ENCODE assay signal across 1 cellular context in the genomic region with DNA sequence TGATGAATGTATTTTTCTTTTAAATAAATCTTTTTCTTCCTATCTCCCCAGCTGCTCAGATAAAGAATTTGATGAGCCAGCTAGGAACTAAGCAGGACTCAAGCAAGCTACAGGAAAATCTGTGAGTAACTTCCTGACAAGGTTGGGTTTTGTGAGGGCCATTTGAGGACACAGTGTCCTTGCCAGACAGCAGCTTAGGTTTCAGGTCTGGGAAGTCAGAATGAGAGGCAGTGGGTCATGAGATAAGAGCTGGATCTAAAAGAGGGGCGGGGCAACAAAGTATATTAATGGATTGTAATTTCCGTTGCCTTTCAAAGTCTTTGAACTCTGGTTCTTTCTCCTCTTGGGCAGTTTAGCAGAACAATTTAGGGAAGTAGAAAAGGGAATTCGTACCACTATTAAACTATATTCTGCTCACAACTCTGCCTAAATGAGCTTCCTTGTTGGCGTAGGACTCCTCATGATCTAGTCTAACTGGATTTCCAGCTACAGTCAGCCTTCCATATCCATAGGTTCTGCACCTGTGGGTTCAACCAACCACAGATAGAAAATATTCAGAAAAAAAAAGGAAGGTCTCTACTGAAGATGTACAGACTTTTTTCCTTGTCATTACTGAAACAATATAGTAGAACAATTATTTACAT.
TF ChIP-seq lines count a peak whose summit lies in the region.

No MANE protein-coding gene starts in this region.

TF ChIP-seq in SK-N-SH, 30 proteins besides CTCF, POLR2A, EP300 and RAD21 (continued from another document):
- TF ChIP-seq, protein P1, sequence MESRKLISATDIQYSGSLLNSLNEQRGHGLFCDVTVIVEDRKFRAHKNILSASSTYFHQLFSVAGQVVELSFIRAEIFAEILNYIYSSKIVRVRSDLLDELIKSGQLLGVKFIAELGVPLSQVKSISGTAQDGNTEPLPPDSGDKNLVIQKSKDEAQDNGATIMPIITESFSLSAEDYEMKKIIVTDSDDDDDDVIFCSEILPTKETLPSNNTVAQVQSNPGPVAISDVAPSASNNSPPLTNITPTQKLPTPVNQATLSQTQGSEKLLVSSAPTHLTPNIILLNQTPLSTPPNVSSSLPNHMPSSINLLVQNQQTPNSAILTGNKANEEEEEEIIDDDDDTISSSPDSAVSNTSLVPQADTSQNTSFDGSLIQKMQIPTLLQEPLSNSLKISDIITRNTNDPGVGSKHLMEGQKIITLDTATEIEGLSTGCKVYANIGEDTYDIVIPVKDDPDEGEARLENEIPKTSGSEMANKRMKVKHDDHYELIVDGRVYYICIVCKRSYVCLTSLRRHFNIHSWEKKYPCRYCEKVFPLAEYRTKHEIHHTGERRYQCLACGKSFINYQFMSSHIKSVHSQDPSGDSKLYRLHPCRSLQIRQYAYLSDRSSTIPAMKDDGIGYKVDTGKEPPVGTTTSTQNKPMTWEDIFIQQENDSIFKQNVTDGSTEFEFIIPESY (IDR thresholded peaks at IDR 0.05; ENCODE audit: borderline replicate concordance, low read depth): no peak
- TF ChIP-seq RCOR1 (IDR thresholded peaks at IDR 0.05; ENCODE audit: low read length) (no peak), NRF1 (IDR thresholded peaks at IDR 0.05; ENCODE audit: low read depth, low read length) (no peak), NFIC (IDR thresholded peaks at IDR 0.05; ENCODE audit: borderline replicate concordance) (no peak), SIN3A (IDR thresholded peaks at IDR 0.05; ENCODE audit: borderline replicate concordance, low read depth, low read length) (no peak), JUND (IDR thresholded peaks at IDR 0.05) (no peak), TEAD4 (IDR thresholded peaks at IDR 0.05; ENCODE audit: borderline replicate concordance, insufficient read depth) (no peak), YY1 (IDR thresholded peaks at IDR 0.05; ENCODE audit: low read depth) (no peak), FOSL2 (IDR thresholded peaks at IDR 0.05; ENCODE audit: borderline replicate concordance, low read depth) (no peak), RXRA (IDR thresholded peaks at IDR 0.05; ENCODE audit: borderline replicate concordance, low read depth) (no peak; the same call in 1 of the 2 replicates), EZH2phosphoT487 (IDR thresholded peaks at IDR 0.05; ENCODE audit: borderline replicate concordance, low read depth) (no peak), GATA2 (CRISPR knock-in tag; IDR thresholded peaks at IDR 0.05) (no peak), FOXM1 (IDR thresholded peaks at IDR 0.05; ENCODE audit: low read depth) (no peak), MEF2A (IDR thresholded peaks at IDR 0.05; ENCODE audit: borderline replicate concordance, low read depth) (no peak)
- TF ChIP-seq, protein P2, sequence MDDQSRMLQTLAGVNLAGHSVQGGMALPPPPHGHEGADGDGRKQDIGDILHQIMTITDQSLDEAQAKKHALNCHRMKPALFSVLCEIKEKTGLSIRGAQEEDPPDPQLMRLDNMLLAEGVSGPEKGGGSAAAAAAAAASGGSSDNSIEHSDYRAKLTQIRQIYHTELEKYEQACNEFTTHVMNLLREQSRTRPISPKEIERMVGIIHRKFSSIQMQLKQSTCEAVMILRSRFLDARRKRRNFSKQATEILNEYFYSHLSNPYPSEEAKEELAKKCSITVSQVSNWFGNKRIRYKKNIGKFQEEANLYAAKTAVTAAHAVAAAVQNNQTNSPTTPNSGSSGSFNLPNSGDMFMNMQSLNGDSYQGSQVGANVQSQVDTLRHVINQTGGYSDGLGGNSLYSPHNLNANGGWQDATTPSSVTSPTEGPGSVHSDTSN (IDR thresholded peaks at IDR 0.05): no peak
